In the genomic region with DNA sequence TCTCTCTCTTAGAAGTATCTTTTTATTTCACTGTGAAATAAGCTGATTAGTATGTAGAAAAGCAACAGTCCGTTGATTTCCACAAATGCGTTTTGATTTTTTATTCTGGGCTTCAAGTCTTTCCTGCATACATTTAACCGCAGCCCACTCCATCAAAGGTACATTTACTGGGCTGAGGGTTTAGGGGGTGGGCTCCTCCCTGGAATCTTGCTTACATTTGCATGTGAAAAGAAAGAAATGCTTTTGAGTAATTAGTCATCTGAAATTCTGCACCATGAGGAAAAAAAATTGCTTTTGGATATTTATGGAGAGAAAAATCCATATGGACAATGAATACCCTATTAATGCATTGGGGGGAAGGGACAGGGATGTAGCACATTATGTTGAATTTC, we compare ENCODE assay signal across 23 cellular contexts.
"Had no signal": no experiment of that assay in that cellular context is flagged by ENCODE, and none has a peak within 500 bp of the region (broad histone marks: within the 10 kb centered on the region; RNA-seq: fewer than 3 reads in every experiment).

No MANE protein-coding gene starts in this region.

- H3K36me3 ChIP-seq: adrenal gland, ascending aorta, colonic mucosa, esophagus squamous epithelium, gastrocnemius medialis, right lobe of liver, uterus had no signal

- H3K27ac Mint-ChIP-seq: activated CD8-positive, alpha-beta T cell treated with anti-CD3 and anti-CD28 coated beads for 36 hours; activated naive CD4-positive, alpha-beta T cell treated with anti-CD3 and anti-CD28 coated beads, Interleukin-2, amount 50 U/mL, for 72 hours; memory B cell; stimulated activated memory B cell treated with anti-CD40 and anti-IgM and Interleukin-4, amounts not matched to agents 10 μg/mL and 1 μg/mL and 100 μg/mL, for 72 hours had no signal

- ATAC-seq: activated CD8-positive, alpha-beta T cell treated with anti-CD3 and anti-CD28 coated beads for 36 hours; gastrocnemius medialis; left cardiac atrium; right lobe of liver; stimulated activated memory B cell treated with anti-CD40 and anti-IgM and Interleukin-4, amounts not matched to agents 10 μg/mL and 1 μg/mL and 100 μg/mL, for 72 hours had no signal

- H3K9me3 ChIP-seq: adrenal gland, ascending aorta, colonic mucosa, esophagus squamous epithelium, gastrocnemius medialis, right lobe of liver, testis, uterus had no signal

- DNase-seq: activated CD4-positive, alpha-beta T cell treated with anti-CD3 and anti-CD28 coated beads for 48 hours; activated CD4-positive, CD25-positive, alpha-beta regulatory T cell; activated T-cell treated with anti-CD3 and anti-CD28 coated beads, Interleukin-2, amount 50 U/mL, for 1 hour; adrenal gland; colonic mucosa; esophagus squamous epithelium; gastrocnemius medialis; hippocampal formation; left cardiac atrium; occipital lobe; posterior cingulate gyrus; right lobe of liver; small intestine; stimulated activated CD4-positive, alpha-beta T cell treated with anti-CD3 and anti-CD28 coated beads, Interleukin-15, amount 100 ng/mL, for 24 hours; testis; trophoblast cell; uterus had no signal

- H3K36me3 Mint-ChIP-seq: activated naive CD4-positive, alpha-beta T cell treated with anti-CD3 and anti-CD28 coated beads, Interleukin-2, amount 50 U/mL, for 72 hours; memory B cell; stimulated activated memory B cell treated with anti-CD40 and anti-IgM and Interleukin-4, amounts not matched to agents 10 μg/mL and 1 μg/mL and 100 μg/mL, for 72 hours had no signal

- H3K27me3 Mint-ChIP-seq: memory B cell; stimulated activated memory B cell treated with anti-CD40 and anti-IgM and Interleukin-4, amounts not matched to agents 10 μg/mL and 1 μg/mL and 100 μg/mL, for 72 hours had no signal

- H3K27ac ChIP-seq: adrenal gland, ascending aorta, colonic mucosa, esophagus squamous epithelium, gastrocnemius medialis, right lobe of liver, testis, uterus had no signal

- H3K4me1 Mint-ChIP-seq: memory B cell; neural crest cell; stimulated activated memory B cell treated with anti-CD40 and anti-IgM and Interleukin-4, amounts not matched to agents 10 μg/mL and 1 μg/mL and 100 μg/mL, for 72 hours had no signal

- H3K27me3 ChIP-seq: adrenal gland, ascending aorta, colonic mucosa, esophagus squamous epithelium, gastrocnemius medialis, right lobe of liver, testis, uterus had no signal

- H3K4me3 ChIP-seq: adrenal gland, ascending aorta, colonic mucosa, esophagus squamous epithelium, gastrocnemius medialis, right lobe of liver, testis, uterus had no signal

- H3K4me1 ChIP-seq: adrenal gland, colonic mucosa, gastrocnemius medialis, uterus had no signal

- H3K9me3 Mint-ChIP-seq: activated CD8-positive, alpha-beta T cell treated with anti-CD3 and anti-CD28 coated beads for 36 hours; activated naive CD4-positive, alpha-beta T cell treated with anti-CD3 and anti-CD28 coated beads, Interleukin-2, amount 50 U/mL, for 72 hours; memory B cell; neural crest cell; stimulated activated memory B cell treated with anti-CD40 and anti-IgM and Interleukin-4, amounts not matched to agents 10 μg/mL and 1 μg/mL and 100 μg/mL, for 72 hours had no signal

- H3K4me3 Mint-ChIP-seq: activated CD8-positive, alpha-beta T cell treated with anti-CD3 and anti-CD28 coated beads for 36 hours; memory B cell; neural crest cell; stimulated activated memory B cell treated with anti-CD40 and anti-IgM and Interleukin-4, amounts not matched to agents 10 μg/mL and 1 μg/mL and 100 μg/mL, for 72 hours had no signal
